In genomic region chr2:156476516-156477206, GRCh38 we compare ENCODE assay signal across 9 cellular contexts. TPM values are rescaled to one million over a fixed set of nuclear protein-coding genes. Genes with fewer than 3 reads are reported as not detected.
DNase-seq lines count a peak whose midpoint lies in the region; ATAC-seq, FAIRE-seq and TF ChIP-seq lines count a peak whose summit lies in the region.
"Had no signal": no experiment of that assay in that cellular context is flagged by ENCODE, and none has a peak within 500 bp of the region (broad histone marks: within the 10 kb centered on the region; RNA-seq: fewer than 3 reads in every experiment).

No MANE protein-coding gene starts in this region.

- TF ChIP-seq CTCF in CD4-positive, alpha-beta T cell (IDR thresholded peaks at IDR 0.05) = no peak
- TF ChIP-seq CTCF in bronchial epithelial cell (IDR thresholded peaks at IDR 0.05; ENCODE audit: insufficient read depth, low read length, severe bottlenecking) (no peak), endothelial cell (IDR thresholded peaks at IDR 0.05; ENCODE audit: unreplicated experiment) (no peak)

- H3K4me3 ChIP-seq in bronchial epithelial cell (ENCODE audit: low read depth, low read length) = no peak overlapping the region

- ATAC-seq in CD4-positive, alpha-beta T cell (ENCODE audit: poor library complexity) = no peak
- peak; percentile 89 for ATAC-seq in GM21360 (IDR thresholded peaks at IDR 0.05; ENCODE audit: unreplicated experiment)
- ATAC-seq in HG03558 (IDR thresholded peaks at IDR 0.05; ENCODE audit: extremely low read depth, unreplicated experiment) = peak; percentile 56
- peak; percentile 72 for ATAC-seq in stimulated activated naive CD8-positive, alpha-beta T cell treated with anti-CD3 and anti-CD28 coated beads, Interleukin-15, amount 100 ng/mL, for 72 hours

- CTCF ChIA-PET in CD4-positive, alpha-beta T cell (lab: Charles Lee) = no interaction called here

- H3K27me3 ChIP-seq in CD4-positive, alpha-beta T cell (ENCODE audit: control insufficient read depth, insufficient read depth, low read length) = no peaks in the 10 kb centered on the region
- no peaks in the 10 kb centered on the region for H3K27me3 ChIP-seq in bronchial epithelial cell (ENCODE audit: control insufficient read depth, insufficient read depth, low read length)

- no peak for FAIRE-seq in bronchial epithelial cell (lab: Jason Lieb, UNC)

- no peak for DNase-seq in CD4-positive, alpha-beta T cell
- DNase-seq in bronchial epithelial cell (ENCODE audit: low read depth) (peak; percentile 74), DMS153 (lab: John Stamatoyannopoulos, UW) (no peak), endothelial cell (ENCODE audit: low spot score) (no peak), NCI-H1105 (lab: John Stamatoyannopoulos, UW) (no peak)
- peak in 1 of 2 donors; percentile 13 for DNase-seq in stimulated activated naive CD8-positive, alpha-beta T cell treated with anti-CD3 and anti-CD28 coated beads, Interleukin-15, amount 100 ng/mL, for 72 hours

- no peaks in the 10 kb centered on the region for H3K27me3 Mint-ChIP-seq in CD4-positive, alpha-beta T cell
- H3K27me3 Mint-ChIP-seq in stimulated activated naive CD8-positive, alpha-beta T cell treated with anti-CD3 and anti-CD28 coated beads, Interleukin-15, amount 100 ng/mL, for 72 hours = no peaks in the 10 kb centered on the region
- no peaks in the 10 kb centered on the region for H3K27me3 Mint-ChIP-seq in endothelial cell (ENCODE audit: unreplicated experiment)
- H3K27me3 Mint-ChIP-seq: activated naive CD4-positive, alpha-beta T cell treated with anti-CD3 and anti-CD28 coated beads, Interleukin-2, amount 50 U/mL, for 24 hours had no signal

- peaks cover 36% of the 10 kb centered on the region for H3K36me3 Mint-ChIP-seq in CD4-positive, alpha-beta T cell (ENCODE audit: low read depth)
- H3K36me3 Mint-ChIP-seq in endothelial cell (ENCODE audit: low read depth, unreplicated experiment) = no peaks in the 10 kb centered on the region

- peak overlapping the region; percentile 24 for H3K27ac Mint-ChIP-seq in CD4-positive, alpha-beta T cell
- peak overlapping the region; percentile 63 to 68 for H3K27ac Mint-ChIP-seq in stimulated activated naive CD8-positive, alpha-beta T cell treated with anti-CD3 and anti-CD28 coated beads, Interleukin-15, amount 100 ng/mL, for 72 hours
- no peak overlapping the region for H3K27ac Mint-ChIP-seq in endothelial cell (ENCODE audit: unreplicated experiment)
- H3K27ac Mint-ChIP-seq: activated naive CD4-positive, alpha-beta T cell treated with anti-CD3 and anti-CD28 coated beads, Interleukin-2, amount 50 U/mL, for 24 hours had no signal

- no peaks in the 10 kb centered on the region for H3K9me3 ChIP-seq in CD4-positive, alpha-beta T cell (ENCODE audit: control insufficient read depth, low read length)

- POLR2A ChIA-PET in CD4-positive, alpha-beta T cell (lab: Charles Lee) = no interaction called here

- no peaks in the 10 kb centered on the region for H3K36me3 ChIP-seq in bronchial epithelial cell (ENCODE audit: control insufficient read depth, insufficient read depth, low read length)

- intact Hi-C loops in CD4-positive, alpha-beta T cell (cut with DNase I, micrococcal nuclease) = no loop called here

- H3K4me1 Mint-ChIP-seq in CD4-positive, alpha-beta T cell (ENCODE audit: low read depth) = peaks cover 17% of the 10 kb centered on the region
- peaks cover 61% of the 10 kb centered on the region for H3K4me1 Mint-ChIP-seq in stimulated activated naive CD8-positive, alpha-beta T cell treated with anti-CD3 and anti-CD28 coated beads, Interleukin-15, amount 100 ng/mL, for 72 hours
- peaks cover 4% of the 10 kb centered on the region for H3K4me1 Mint-ChIP-seq in endothelial cell (ENCODE audit: unreplicated experiment)

- H3K4me3 Mint-ChIP-seq in CD4-positive, alpha-beta T cell = no peak overlapping the region
- H3K4me3 Mint-ChIP-seq in stimulated activated naive CD8-positive, alpha-beta T cell treated with anti-CD3 and anti-CD28 coated beads, Interleukin-15, amount 100 ng/mL, for 72 hours = peak overlapping the region; percentile 32 to 70
- H3K4me3 Mint-ChIP-seq in endothelial cell (ENCODE audit: unreplicated experiment) = no peak overlapping the region
- H3K4me3 Mint-ChIP-seq: activated naive CD4-positive, alpha-beta T cell treated with anti-CD3 and anti-CD28 coated beads, Interleukin-2, amount 50 U/mL, for 24 hours had no signal

- no peak overlapping the region for H3K27ac ChIP-seq in CD4-positive, alpha-beta T cell (ENCODE audit: low read depth, low read length)

- no peaks in the 10 kb centered on the region for H3K9me3 Mint-ChIP-seq in CD4-positive, alpha-beta T cell
- no peaks in the 10 kb centered on the region for H3K9me3 Mint-ChIP-seq in stimulated activated naive CD8-positive, alpha-beta T cell treated with anti-CD3 and anti-CD28 coated beads, Interleukin-15, amount 100 ng/mL, for 72 hours
- H3K9me3 Mint-ChIP-seq in endothelial cell (ENCODE audit: unreplicated experiment) = no peaks in the 10 kb centered on the region
- H3K9me3 Mint-ChIP-seq: activated naive CD4-positive, alpha-beta T cell treated with anti-CD3 and anti-CD28 coated beads, Interleukin-2, amount 50 U/mL, for 24 hours had no signal

RNA-seq across cellular contexts. Expression of gene GPD2, which starts 40.5 kb away (rescaled TPM):
- 1 to 10 TPM; 6.2 to 6.7 TPM for total RNA-seq in CD4-positive, alpha-beta T cell
- total RNA-seq in bronchial epithelial cell (52.1 and 76.9 TPM in 2 replicates), endothelial cell (ENCODE audit: unreplicated experiment) (38.3 TPM)

Comparison
In these comparisons a context has a peak if more than half of its experiments do, and no peak if none do; other contexts are left out.
1. H3K4me3 Mint-ChIP-seq: peak in stimulated activated naive CD8-positive, alpha-beta T cell treated with anti-CD3 and anti-CD28 coated beads, Interleukin-15, amount 100 ng/mL, for 72 hours (2 of 2); none in CD4-positive, alpha-beta T cell (single experiment) and endothelial cell (single experiment).